ENCODE assay signal across 31 cellular contexts in genomic region chr4:58808817-58809216, GRCh38.
"Had no signal": no experiment of that assay in that cellular context is flagged by ENCODE, and none has a peak within 500 bp of the region (broad histone marks: within the 10 kb centered on the region; RNA-seq: fewer than 3 reads in every experiment).

No MANE protein-coding gene starts in this region.

- H3K4me1 ChIP-seq: breast epithelium, esophagus muscularis mucosa, foreskin keratinocyte, gastrocnemius medialis, heart left ventricle had no signal

- ATAC-seq: activated T-helper 17 cell treated with anti-CD3 and anti-CD28 coated beads, Interleukin-2, amount 50 U/mL, for 72 hours; body of pancreas; foreskin keratinocyte; gastrocnemius medialis; heart left ventricle had no signal

- H3K9me3 ChIP-seq: body of pancreas, breast epithelium, esophagus muscularis mucosa, gastrocnemius medialis, heart left ventricle had no signal

- H3K36me3 ChIP-seq: breast epithelium, cardiac muscle cell, esophagus muscularis mucosa, gastrocnemius medialis, heart left ventricle had no signal

- H3K27me3 ChIP-seq: body of pancreas, breast epithelium, cardiac muscle cell, dorsolateral prefrontal cortex, esophagus muscularis mucosa, foreskin keratinocyte, gastrocnemius medialis, heart left ventricle had no signal

- H3K27ac ChIP-seq: body of pancreas, breast epithelium, cardiac muscle cell, coronary artery, dorsolateral prefrontal cortex, esophagus muscularis mucosa, foreskin keratinocyte, gastrocnemius medialis, heart left ventricle had no signal

- H3K4me3 ChIP-seq: body of pancreas, breast epithelium, cardiac muscle cell, coronary artery, dorsolateral prefrontal cortex, esophagus muscularis mucosa, gastrocnemius medialis, heart left ventricle had no signal

- DNase-seq: activated CD4-positive, alpha-beta memory T cell treated with anti-CD3 and anti-CD28 coated beads, Interleukin-2, amount 10 ng/mL, durations not matched to agents 7 days and 5 days; activated CD4-positive, alpha-beta T cell treated with anti-CD3 and anti-CD28 coated beads for 1 hour; activated CD4-positive, alpha-beta T cell treated with anti-CD3 and anti-CD28 coated beads for 4 hours; activated CD4-positive, alpha-beta T cell treated with anti-CD3 and anti-CD28 coated beads, Interleukin-2, amount 10 ng/mL, durations not matched to agents 7 days and 5 days; activated CD4-positive, alpha-beta T cell treated with anti-CD3 and anti-CD28 coated beads, Interleukin-2, amount 50 U/mL, for 4 hours; activated CD4-positive, CD25-positive, alpha-beta regulatory T cell; activated CD8-positive, alpha-beta memory T cell treated with anti-CD3 and anti-CD28 coated beads, Interleukin-2, amount 50 U/mL, for 48 hours; activated effector memory CD4-positive, alpha-beta T cell treated with Interleukin-2 at 50 U/mL for 16 hours; activated gamma-delta T cell treated with Interleukin-2 at 50 U/mL for 16 hours; activated naive CD4-positive, alpha-beta T cell treated with anti-CD3 and anti-CD28 coated beads, Interleukin-2, amount 50 U/mL, for 16 hours; activated naive CD4-positive, alpha-beta T cell treated with Interleukin-2 at 50 U/mL for 16 hours; activated T-cell treated with anti-CD3 and anti-CD28 coated beads for 4 hours; activated T-cell treated with anti-CD3 and anti-CD28 coated beads, Interleukin-2, amount 50 U/mL, for 24 hours; amygdala; aorta; body of pancreas; central memory CD4-positive, alpha-beta T cell; cerebellar nuclear complex; dorsolateral prefrontal cortex; effector memory CD4-positive, alpha-beta T cell; endodermal cell; foreskin keratinocyte; gastrocnemius medialis; glutamatergic neuron; heart left ventricle; T-helper 2 cell had no signal
